ENCODE assay signal across 8 cellular contexts in the genomic region with DNA sequence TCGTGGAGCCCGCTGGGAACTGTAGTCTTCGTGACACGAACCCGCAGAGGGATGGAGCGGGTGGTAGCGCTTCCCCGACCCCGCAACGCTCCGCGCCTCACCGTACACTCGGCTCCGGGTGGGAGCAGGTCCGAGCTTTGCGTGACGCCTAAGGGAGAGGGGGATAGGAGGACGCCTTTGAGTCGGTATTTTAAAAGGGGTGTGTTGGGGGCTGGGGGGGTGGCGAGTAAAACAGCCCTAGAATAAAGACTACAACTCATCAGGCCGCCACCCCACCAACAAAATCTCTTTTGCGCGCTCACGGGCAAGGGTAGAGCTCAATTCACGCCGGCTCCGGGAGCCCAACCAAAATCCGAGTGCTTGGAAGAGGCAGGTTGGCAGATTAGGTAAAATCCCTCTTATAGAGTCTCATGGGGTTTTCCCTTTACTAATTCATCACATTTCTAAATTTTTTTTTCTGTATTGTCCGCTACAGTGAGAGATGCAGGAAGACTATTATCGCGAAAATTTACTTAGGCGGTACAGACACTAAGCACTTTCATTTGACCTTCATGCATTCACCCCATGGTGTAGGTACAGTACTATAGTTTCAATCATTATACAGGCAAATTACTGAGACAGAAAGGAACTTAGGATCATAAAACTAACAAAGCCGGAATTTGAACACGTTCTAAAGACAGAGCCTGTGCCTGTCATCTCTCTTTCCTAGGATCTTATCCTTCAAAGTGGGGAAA. TPM values are rescaled to one million over a fixed set of nuclear protein-coding genes. Genes with fewer than 3 reads are reported as not detected.
DNase-seq lines count a peak whose midpoint lies in the region; ATAC-seq lines count a peak whose summit lies in the region.

No MANE protein-coding gene starts in this region.

- peak overlapping the region; percentile 94 for H3K27ac Mint-ChIP-seq in activated naive CD4-positive, alpha-beta T cell treated with anti-CD3 and anti-CD28 coated beads for 36 hours

- ATAC-seq in HG02884 (IDR thresholded peaks at IDR 0.05; ENCODE audit: unreplicated experiment) (peak; percentile 7), left ventricle myocardium superior (peak; percentile 17), GM18858 (IDR thresholded peaks at IDR 0.05; ENCODE audit: unreplicated experiment) (no peak)

- peak overlapping the region; percentile 92 to 93 (median 93) for H3K9ac ChIP-seq in skeletal muscle tissue (ENCODE audit: low read depth in 1 of 3, low read length in 3 of 3)

- H3K4me1 ChIP-seq in skeletal muscle tissue (ENCODE audit: control insufficient read depth in 3 of 3, insufficient read depth in 3 of 3, low read length in 3 of 3) = peaks cover 3 to 18% (median 11%) of the 10 kb centered on the region in 3 donors

- peak overlapping the region; percentile 93 for H3K4me3 Mint-ChIP-seq in activated naive CD4-positive, alpha-beta T cell treated with anti-CD3 and anti-CD28 coated beads for 36 hours

- peaks cover 0 to 3% (median 0%) of the 10 kb centered on the region in 3 donors for H3K36me3 ChIP-seq in skeletal muscle tissue (ENCODE audit: control insufficient read depth in 3 of 3, insufficient read depth in 3 of 3, low read length in 3 of 3)

- peaks cover 30% of the 10 kb centered on the region for H3K4me1 Mint-ChIP-seq in activated naive CD4-positive, alpha-beta T cell treated with anti-CD3 and anti-CD28 coated beads for 36 hours (ENCODE audit: low read depth)

- no peaks in the 10 kb centered on the region for H3K9me3 ChIP-seq in skeletal muscle tissue (ENCODE audit: control insufficient read depth in 3 of 3, low read length in 3 of 3)

- no peaks in the 10 kb centered on the region for H3K27me3 ChIP-seq in skeletal muscle tissue (ENCODE audit: control insufficient read depth in 3 of 3, insufficient read depth in 3 of 3, low read length in 3 of 3)

- no peaks in the 10 kb centered on the region for H3K9me3 Mint-ChIP-seq in activated naive CD4-positive, alpha-beta T cell treated with anti-CD3 and anti-CD28 coated beads for 36 hours

- no peaks in the 10 kb centered on the region for H3K27me3 Mint-ChIP-seq in activated naive CD4-positive, alpha-beta T cell treated with anti-CD3 and anti-CD28 coated beads for 36 hours (ENCODE audit: low read depth)

- CTCF ChIA-PET in activated naive CD4-positive, alpha-beta T cell treated with anti-CD3 and anti-CD28 coated beads for 36 hours (lab: Charles Lee) = interaction anchor here (1.0 kb wide), 1 partner anchor 58 kb away, joined by 3 read pairs; no protein-coding TSS in a partner anchor

- intact Hi-C loops in activated naive CD4-positive, alpha-beta T cell treated with anti-CD3 and anti-CD28 coated beads for 36 hours (cut with micrococcal nuclease) = loop anchor here (1.0 to 5.0 kb wide), 7 partner anchors 15 to 1563 kb away; partner anchors contain the start of genes CEP162 and ZNF292
- intact Hi-C loops in left ventricle myocardium superior (cut with micrococcal nuclease) = no loop called here

- H3K4me3 ChIP-seq in skeletal muscle tissue (ENCODE audit: low read length in 3 of 3) = peak overlapping the region; percentile 94 to 99 (median 96)

- peak; percentile 49 to 50 for DNase-seq in SHP77 (lab: John Stamatoyannopoulos, UW)
- DNase-seq in SHP77 treated with DMSO at 0.1 percent for 48 hours (lab: John Stamatoyannopoulos, UW) = no peak
- DNase-seq in NCI-H69 (lab: John Stamatoyannopoulos, UW) = peak; percentile 82
- DNase-seq in activated naive CD4-positive, alpha-beta T cell treated with anti-CD3 and anti-CD28 coated beads for 36 hours = peak; percentile 76
- no peak for DNase-seq in left ventricle myocardium superior

- peak overlapping the region; percentile 92 for H3K27ac ChIP-seq in skeletal muscle tissue (ENCODE audit: low read depth, low read length)

- peaks cover 12% of the 10 kb centered on the region for H3K36me3 Mint-ChIP-seq in activated naive CD4-positive, alpha-beta T cell treated with anti-CD3 and anti-CD28 coated beads for 36 hours (ENCODE audit: low read depth)

RNA-seq across cellular contexts. Expression of gene SNX14, which starts 0.7 kb away (rescaled TPM):
- total RNA-seq in activated naive CD4-positive, alpha-beta T cell treated with anti-CD3 and anti-CD28 coated beads for 36 hours = 10 to 100 TPM; 18.8 to 22.6 TPM
- total RNA-seq in left ventricle myocardium superior = 28.8 TPM
- total RNA-seq in skeletal muscle tissue = 117 TPM

RNA-seq across cellular contexts. Expression of gene SYNCRIP, which starts 48.3 kb away (rescaled TPM):
- 100 to 1,000 TPM; 106 to 109 TPM for total RNA-seq in activated naive CD4-positive, alpha-beta T cell treated with anti-CD3 and anti-CD28 coated beads for 36 hours
- total RNA-seq in left ventricle myocardium superior (62.2 TPM), skeletal muscle tissue (62.6 TPM)

Comparison
In these comparisons a context has a peak if more than half of its experiments do, and no peak if none do; other contexts are left out.
1. DNase-seq: peak in SHP77 (2 of 2), NCI-H69 (single experiment) and activated naive CD4-positive, alpha-beta T cell treated with anti-CD3 and anti-CD28 coated beads for 36 hours (single experiment); none in SHP77 treated with DMSO at 0.1 percent for 48 hours (single experiment) and left ventricle myocardium superior (single experiment).